In the genomic region with DNA sequence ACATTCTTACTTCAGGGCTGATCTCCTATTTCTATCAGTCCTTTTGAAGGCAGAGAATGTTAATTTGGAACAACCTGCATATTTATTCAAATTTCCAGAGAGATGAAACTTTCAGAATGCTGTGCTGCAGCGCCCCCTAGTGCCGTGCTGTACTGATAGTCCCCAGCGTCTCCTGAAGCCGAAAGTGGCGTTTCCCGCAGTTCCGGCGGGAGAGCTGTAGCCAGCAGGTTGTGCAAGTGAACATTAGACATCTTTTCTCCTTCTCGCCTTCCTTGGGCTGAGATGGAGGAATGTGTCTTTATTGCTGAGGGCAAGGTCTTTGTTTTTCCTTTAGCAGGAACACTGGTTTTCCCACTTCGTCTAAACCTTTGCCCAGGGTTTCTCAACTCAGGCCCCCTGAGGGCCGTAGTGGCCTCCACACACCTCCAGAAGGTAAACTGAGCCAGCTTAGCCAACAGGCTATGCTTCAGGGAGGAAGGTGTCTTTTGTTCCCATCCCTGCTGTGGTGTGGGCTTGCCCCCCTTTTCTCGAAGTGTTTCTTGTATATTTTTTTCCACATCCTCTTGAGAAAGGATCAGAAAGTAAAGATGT, we compare ENCODE assay signal across 8 cellular contexts. TPM values are rescaled to one million over a fixed set of nuclear protein-coding genes. Genes with fewer than 3 reads are reported as not detected.
A peak's percentile ranks its signal among the peaks of the same experiment; 100 is the strongest.
DNase-seq lines count a peak whose midpoint lies in the region; TF ChIP-seq lines count a peak whose summit lies in the region.

No MANE protein-coding gene starts in this region.

- H3K4me1 Mint-ChIP-seq in neural progenitor cell: peaks cover 64% of the 10 kb centered on the region
- H3K4me1 Mint-ChIP-seq in stimulated activated naive CD8-positive, alpha-beta T cell treated with anti-CD3 and anti-CD28 coated beads, Interleukin-15, Interleukin-2, amounts not matched to agents 100 ng/mL and 50 ng/mL, for 24 hours (ENCODE audit: low read depth): peaks cover 89% of the 10 kb centered on the region

- peaks cover 2% of the 10 kb centered on the region for H3K27me3 Mint-ChIP-seq in neural progenitor cell (ENCODE audit: insufficient read depth, low read depth)
- no peaks in the 10 kb centered on the region for H3K27me3 Mint-ChIP-seq in stimulated activated naive CD8-positive, alpha-beta T cell treated with anti-CD3 and anti-CD28 coated beads, Interleukin-15, Interleukin-2, amounts not matched to agents 100 ng/mL and 50 ng/mL, for 24 hours

- H3K4me2 ChIP-seq in KMS-11: peak overlapping the region; percentile 55
- peak overlapping the region; percentile 19 for H3K4me2 ChIP-seq in neural progenitor cell

- no peaks in the 10 kb centered on the region for H3K9me3 ChIP-seq in neural progenitor cell (ENCODE audit: low read depth)

- H3K36me3 ChIP-seq in KMS-11 (ENCODE audit: insufficient read depth) (no peaks in the 10 kb centered on the region), neural progenitor cell (no peaks in the 10 kb centered on the region)

- H3K9ac ChIP-seq in KMS-11: peak overlapping the region; percentile 1; the same call in 1 of the 2 replicates
- H3K9ac ChIP-seq in neural progenitor cell: no peak overlapping the region

- DNase-seq in NCI-H446 (lab: John Stamatoyannopoulos, UW) (peak; percentile 44 to 66), NCI-H446 treated with DMSO at 0.1 percent for 48 hours (lab: John Stamatoyannopoulos, UW) (no peak), SHP77 treated with DMSO at 0.1 percent for 48 hours (lab: John Stamatoyannopoulos, UW) (peak; percentile 41), foreskin melanocyte (peak; percentile 72), neural progenitor cell (ENCODE audit: low spot score) (peak; percentile 90)
- DNase-seq in activated gamma-delta T cell treated with anti-CD3 and anti-CD28 coated beads, Interleukin-2, amount 50 U/mL, for 16 hours (ENCODE audit: low read depth): peak; percentile 70

- H4K20me1 ChIP-seq in KMS-11 (ENCODE audit: insufficient read depth): peaks cover 65% of the 10 kb centered on the region
- peaks cover 98% of the 10 kb centered on the region for H4K20me1 ChIP-seq in neural progenitor cell (ENCODE audit: low read depth)

- no peak overlapping the region for H3K4me3 ChIP-seq in KMS-11 (IDR thresholded peaks at IDR 0.05; ENCODE audit: insufficient read depth, low read depth, low read length)
- H3K4me3 ChIP-seq in neural progenitor cell: no peak overlapping the region

- peaks cover 78% of the 10 kb centered on the region for H3K4me1 ChIP-seq in KMS-11 (ENCODE audit: low read depth, poor library complexity, severe bottlenecking)
- H3K4me1 ChIP-seq in neural progenitor cell: peaks cover 31% of the 10 kb centered on the region

- H3K27me3 ChIP-seq in KMS-11 (ENCODE audit: insufficient read depth, low read depth) (no peaks in the 10 kb centered on the region), neural progenitor cell (no peaks in the 10 kb centered on the region)

- no peak overlapping the region for H3K27ac Mint-ChIP-seq in neural progenitor cell
- peak overlapping the region; percentile 76 for H3K27ac Mint-ChIP-seq in stimulated activated naive CD8-positive, alpha-beta T cell treated with anti-CD3 and anti-CD28 coated beads, Interleukin-15, Interleukin-2, amounts not matched to agents 100 ng/mL and 50 ng/mL, for 24 hours

- H3K27ac ChIP-seq in KMS-11 (peak overlapping the region; percentile 3; the same call in 1 of the 2 replicates), neural progenitor cell (no peak overlapping the region)

- no peak overlapping the region for H2AFZ ChIP-seq in KMS-11 (ENCODE audit: low read depth)
- no peak overlapping the region for H2AFZ ChIP-seq in neural progenitor cell (replicated peaks)

- no peaks in the 10 kb centered on the region for H3K9me3 Mint-ChIP-seq in neural progenitor cell
- no peaks in the 10 kb centered on the region for H3K9me3 Mint-ChIP-seq in stimulated activated naive CD8-positive, alpha-beta T cell treated with anti-CD3 and anti-CD28 coated beads, Interleukin-15, Interleukin-2, amounts not matched to agents 100 ng/mL and 50 ng/mL, for 24 hours

- peaks cover 7% of the 10 kb centered on the region for H3K36me3 Mint-ChIP-seq in neural progenitor cell
- H3K36me3 Mint-ChIP-seq in stimulated activated naive CD8-positive, alpha-beta T cell treated with anti-CD3 and anti-CD28 coated beads, Interleukin-15, Interleukin-2, amounts not matched to agents 100 ng/mL and 50 ng/mL, for 24 hours (ENCODE audit: low read depth): peaks cover 15% of the 10 kb centered on the region

- H3K79me2 ChIP-seq in KMS-11 (ENCODE audit: insufficient read depth, low read depth) (peaks cover 99% of the 10 kb centered on the region), neural progenitor cell (ENCODE audit: low read depth) (peaks cover 100% of the 10 kb centered on the region)

- H3K4me3 Mint-ChIP-seq in neural progenitor cell: no peak overlapping the region
- H3K4me3 Mint-ChIP-seq in stimulated activated naive CD8-positive, alpha-beta T cell treated with anti-CD3 and anti-CD28 coated beads, Interleukin-15, Interleukin-2, amounts not matched to agents 100 ng/mL and 50 ng/mL, for 24 hours: peak overlapping the region; percentile 70

- peak; percentile 98 for TF ChIP-seq CTCF in KMS-11 (conservative IDR thresholded peaks at IDR 0.05; ENCODE audit: low read depth, low read length)
- TF ChIP-seq CTCF in neural progenitor cell (IDR thresholded peaks at IDR 0.05): peak; percentile 99

- H3F3A ChIP-seq in neural progenitor cell (ENCODE audit: low read depth): peaks cover 16% of the 10 kb centered on the region

RNA-seq across cellular contexts. Expression of a gene that starts 26.4 kb away (rescaled TPM):
- 117 and 130 TPM in 2 replicates for total RNA-seq in neural progenitor cell (ENCODE audit: low replicate concordance)
